10 cellular contexts compared by ENCODE assay signal in genomic region chr10:119003572-119004289, GRCh38.
"Had no signal": no experiment of that assay in that cellular context is flagged by ENCODE, and none has a peak within 500 bp of the region (broad histone marks: within the 10 kb centered on the region; RNA-seq: fewer than 3 reads in every experiment).

No MANE protein-coding gene starts in this region.

- ATAC-seq: gastroesophageal sphincter, left ventricle myocardium superior, right cardiac atrium had no signal

- H3K4me3 ChIP-seq: gastroesophageal sphincter, tibial nerve had no signal

- H3K27me3 ChIP-seq: gastroesophageal sphincter, tibial nerve had no signal

- H3K27ac Mint-ChIP-seq: activated CD4-positive, alpha-beta T cell treated with anti-CD3 and anti-CD28 coated beads, Interleukin-2, amount 10 ng/mL, durations not matched to agents 7 days and 5 days; activated T-cell treated with anti-CD3 and anti-CD28 coated beads, Interleukin-2, amount 50 U/mL, for 24 hours; T-helper 1 cell treated with Interleukin-12 subunit alpha and Interleukin-12 subunit beta and Interleukin-4 antibody, amounts not matched to agents 30 μg/mL and 1 μg/mL, for 36 hours had no signal

- H3K36me3 ChIP-seq: gastroesophageal sphincter, tibial nerve had no signal

- H3K9me3 Mint-ChIP-seq: activated CD4-positive, alpha-beta T cell treated with anti-CD3 and anti-CD28 coated beads, Interleukin-2, amount 10 ng/mL, durations not matched to agents 7 days and 5 days; activated T-cell treated with anti-CD3 and anti-CD28 coated beads, Interleukin-2, amount 50 U/mL, for 24 hours; T-helper 1 cell treated with Interleukin-12 subunit alpha and Interleukin-12 subunit beta and Interleukin-4 antibody, amounts not matched to agents 30 μg/mL and 1 μg/mL, for 36 hours had no signal

- H3K27ac ChIP-seq: gastroesophageal sphincter, tibial nerve had no signal

- H3K9me3 ChIP-seq: gastroesophageal sphincter, tibial nerve had no signal

- H3K4me1 Mint-ChIP-seq: activated CD4-positive, alpha-beta T cell treated with anti-CD3 and anti-CD28 coated beads, Interleukin-2, amount 10 ng/mL, durations not matched to agents 7 days and 5 days had no signal

- DNase-seq: activated CD4-positive, alpha-beta T cell treated with anti-CD3 and anti-CD28 coated beads, Interleukin-2, amount 10 ng/mL, durations not matched to agents 7 days and 5 days; activated CD4-positive, CD25-positive, alpha-beta regulatory T cell; activated gamma-delta T cell treated with Interleukin-2 at 50 U/mL for 16 hours; activated T-cell treated with anti-CD3 and anti-CD28 coated beads, Interleukin-2, amount 50 U/mL, for 24 hours; left ventricle myocardium superior; right cardiac atrium; small intestine had no signal

- H3K4me3 Mint-ChIP-seq: activated CD4-positive, alpha-beta T cell treated with anti-CD3 and anti-CD28 coated beads, Interleukin-2, amount 10 ng/mL, durations not matched to agents 7 days and 5 days; activated T-cell treated with anti-CD3 and anti-CD28 coated beads, Interleukin-2, amount 50 U/mL, for 24 hours; T-helper 1 cell treated with Interleukin-12 subunit alpha and Interleukin-12 subunit beta and Interleukin-4 antibody, amounts not matched to agents 30 μg/mL and 1 μg/mL, for 36 hours had no signal
